18 cellular contexts compared by ENCODE assay signal in genomic region chr22:44578516-44579230, GRCh38.
DNase-seq lines count a peak whose midpoint lies in the region; ATAC-seq and TF ChIP-seq lines count a peak whose summit lies in the region.
"Had no signal": no experiment of that assay in that cellular context is flagged by ENCODE, and none has a peak within 500 bp of the region (broad histone marks: within the 10 kb centered on the region; RNA-seq: fewer than 3 reads in every experiment).

No MANE protein-coding gene starts in this region.

- H3K4me3 Mint-ChIP-seq in activated naive CD4-positive, alpha-beta T cell treated with anti-CD3 and anti-CD28 coated beads for 36 hours, result no peak overlapping the region
- no peak overlapping the region for H3K4me3 Mint-ChIP-seq in glutamatergic neuron (ENCODE audit: unreplicated experiment)
- H3K4me3 Mint-ChIP-seq: CD8-positive, alpha-beta memory T cell; HFFc6 had no signal

- no peaks in the 10 kb centered on the region for H3K27me3 ChIP-seq in RWPE2 (ENCODE audit: insufficient read depth, poor library complexity, severe bottlenecking)
- peaks cover 40% of the 10 kb centered on the region for H3K27me3 ChIP-seq in suprapubic skin
- H3K27me3 ChIP-seq: BLaER1 treated with 17β-estradiol and CSF1 and Interleukin-3, amounts not matched to agents 10 nM and 100 nM had no signal

- WGBS in suprapubic skin, result 73% methylated on average over 6 of the region's 10 CpGs

- H3K4me3 ChIP-seq in RWPE2 (ENCODE audit: severe bottlenecking) (no peak overlapping the region), suprapubic skin (no peak overlapping the region)
- H3K4me3 ChIP-seq: BLaER1 treated with 17β-estradiol and CSF1 and Interleukin-3, amounts not matched to agents 10 nM and 100 nM had no signal

- peaks cover 32% of the 10 kb centered on the region for H3K27me3 Mint-ChIP-seq in activated naive CD4-positive, alpha-beta T cell treated with anti-CD3 and anti-CD28 coated beads for 36 hours (ENCODE audit: low read depth)
- peaks cover 4% of the 10 kb centered on the region for H3K27me3 Mint-ChIP-seq in glutamatergic neuron (ENCODE audit: unreplicated experiment)

- TF ChIP-seq EP300 in suprapubic skin (IDR thresholded peaks at IDR 0.05), result no peak

- DNase-seq in activated naive CD4-positive, alpha-beta T cell treated with Interleukin-2 at 50 U/mL for 16 hours, result peak; percentile 1
- DNase-seq in activated naive CD4-positive, alpha-beta T cell treated with anti-CD3 and anti-CD28 coated beads for 36 hours, result no peak
- peak; percentile 20 for DNase-seq in RWPE2 (ENCODE audit: low spot score)
- DNase-seq in left lobe of liver (ENCODE audit: low spot score), result peak; percentile 18
- peak; percentile 19 to 41 for DNase-seq in suprapubic skin (ENCODE audit: low spot score in 2 of 2)
- no peak for DNase-seq in central memory CD4-positive, alpha-beta T cell
- DNase-seq in glutamatergic neuron, result no peak
- DNase-seq: CD8-positive, alpha-beta memory T cell; DMS79; HFFc6; NCI-H187; NCI-H2107; NCI-H510A; NCI-H774; SHP77 treated with DMSO at 0.1 percent for 48 hours had no signal

- intact Hi-C loops in activated naive CD4-positive, alpha-beta T cell treated with anti-CD3 and anti-CD28 coated beads for 36 hours (cut with micrococcal nuclease), result no loop called here

- no peaks in the 10 kb centered on the region for H3K4me1 ChIP-seq in RWPE2 (ENCODE audit: insufficient read depth, poor library complexity, severe bottlenecking)
- H3K4me1 ChIP-seq in suprapubic skin, result peaks cover 10% of the 10 kb centered on the region

- H3K9me3 ChIP-seq in RWPE2 (ENCODE audit: severe bottlenecking), result no peaks in the 10 kb centered on the region
- no peaks in the 10 kb centered on the region for H3K9me3 ChIP-seq in suprapubic skin
- H3K9me3 ChIP-seq: BLaER1 treated with 17β-estradiol and CSF1 and Interleukin-3, amounts not matched to agents 10 nM and 100 nM had no signal

- H3K36me3 ChIP-seq in RWPE2 (ENCODE audit: low read depth), result no peaks in the 10 kb centered on the region
- H3K36me3 ChIP-seq in suprapubic skin, result no peaks in the 10 kb centered on the region
- H3K36me3 ChIP-seq: BLaER1 treated with 17β-estradiol and CSF1 and Interleukin-3, amounts not matched to agents 10 nM and 100 nM had no signal

- no peak overlapping the region for H3K27ac Mint-ChIP-seq in activated naive CD4-positive, alpha-beta T cell treated with anti-CD3 and anti-CD28 coated beads for 36 hours
- H3K27ac Mint-ChIP-seq in glutamatergic neuron (ENCODE audit: unreplicated experiment), result no peak overlapping the region
- H3K27ac Mint-ChIP-seq: HFFc6 had no signal

- TF ChIP-seq CTCF in RWPE2 (IDR thresholded peaks at IDR 0.05; ENCODE audit: poor library complexity, severe bottlenecking), result no peak
- TF ChIP-seq CTCF in suprapubic skin (IDR thresholded peaks at IDR 0.05), result no peak
- no peak for TF ChIP-seq CTCF in glutamatergic neuron (IDR thresholded peaks at IDR 0.05; ENCODE audit: partially characterized antibody, unreplicated experiment)

- no peaks in the 10 kb centered on the region for H3K4me1 Mint-ChIP-seq in activated naive CD4-positive, alpha-beta T cell treated with anti-CD3 and anti-CD28 coated beads for 36 hours (ENCODE audit: low read depth)
- no peaks in the 10 kb centered on the region for H3K4me1 Mint-ChIP-seq in glutamatergic neuron (ENCODE audit: low read depth, unreplicated experiment)
- H3K4me1 Mint-ChIP-seq: CD8-positive, alpha-beta memory T cell had no signal

- TF ChIP-seq POLR2A in suprapubic skin (IDR thresholded peaks at IDR 0.05), result no peak

- ATAC-seq in RWPE2 (ENCODE audit: low read depth), result no peak
- no peak for ATAC-seq in left lobe of liver
- no peak for ATAC-seq in GM19467 (IDR thresholded peaks at IDR 0.05; ENCODE audit: unreplicated experiment)

- CTCF ChIA-PET in activated naive CD4-positive, alpha-beta T cell treated with anti-CD3 and anti-CD28 coated beads for 36 hours (lab: Charles Lee), result interaction anchor here (1.6 kb wide), 1 partner anchor 11 kb away, joined by 4 read pairs; no protein-coding TSS in a partner anchor

- H3K36me3 Mint-ChIP-seq in activated naive CD4-positive, alpha-beta T cell treated with anti-CD3 and anti-CD28 coated beads for 36 hours (ENCODE audit: low read depth), result no peaks in the 10 kb centered on the region
- H3K36me3 Mint-ChIP-seq in glutamatergic neuron (ENCODE audit: unreplicated experiment), result peaks cover 5% of the 10 kb centered on the region
- H3K36me3 Mint-ChIP-seq: CD8-positive, alpha-beta memory T cell had no signal

- H3K9me3 Mint-ChIP-seq in activated naive CD4-positive, alpha-beta T cell treated with anti-CD3 and anti-CD28 coated beads for 36 hours, result no peaks in the 10 kb centered on the region
- H3K9me3 Mint-ChIP-seq in glutamatergic neuron (ENCODE audit: unreplicated experiment), result peaks cover 5% of the 10 kb centered on the region
- H3K9me3 Mint-ChIP-seq: HFFc6 had no signal

- H3K27ac ChIP-seq in RWPE2 (ENCODE audit: poor library complexity, severe bottlenecking) (no peak overlapping the region), suprapubic skin (no peak overlapping the region)
- H3K27ac ChIP-seq: BLaER1 treated with 17β-estradiol and CSF1 and Interleukin-3, amounts not matched to agents 10 nM and 100 nM; KMS-11 had no signal

Comparison
In these comparisons a context has a peak if more than half of its experiments do, and no peak if none do; other contexts are left out.
1. DNase-seq: peak in activated naive CD4-positive, alpha-beta T cell treated with Interleukin-2 at 50 U/mL for 16 hours (single experiment), RWPE2 (single experiment), left lobe of liver (single experiment) and suprapubic skin (2 of 2); none in activated naive CD4-positive, alpha-beta T cell treated with anti-CD3 and anti-CD28 coated beads for 36 hours (single experiment), central memory CD4-positive, alpha-beta T cell (single experiment) and glutamatergic neuron (single experiment).